In the genomic region with DNA sequence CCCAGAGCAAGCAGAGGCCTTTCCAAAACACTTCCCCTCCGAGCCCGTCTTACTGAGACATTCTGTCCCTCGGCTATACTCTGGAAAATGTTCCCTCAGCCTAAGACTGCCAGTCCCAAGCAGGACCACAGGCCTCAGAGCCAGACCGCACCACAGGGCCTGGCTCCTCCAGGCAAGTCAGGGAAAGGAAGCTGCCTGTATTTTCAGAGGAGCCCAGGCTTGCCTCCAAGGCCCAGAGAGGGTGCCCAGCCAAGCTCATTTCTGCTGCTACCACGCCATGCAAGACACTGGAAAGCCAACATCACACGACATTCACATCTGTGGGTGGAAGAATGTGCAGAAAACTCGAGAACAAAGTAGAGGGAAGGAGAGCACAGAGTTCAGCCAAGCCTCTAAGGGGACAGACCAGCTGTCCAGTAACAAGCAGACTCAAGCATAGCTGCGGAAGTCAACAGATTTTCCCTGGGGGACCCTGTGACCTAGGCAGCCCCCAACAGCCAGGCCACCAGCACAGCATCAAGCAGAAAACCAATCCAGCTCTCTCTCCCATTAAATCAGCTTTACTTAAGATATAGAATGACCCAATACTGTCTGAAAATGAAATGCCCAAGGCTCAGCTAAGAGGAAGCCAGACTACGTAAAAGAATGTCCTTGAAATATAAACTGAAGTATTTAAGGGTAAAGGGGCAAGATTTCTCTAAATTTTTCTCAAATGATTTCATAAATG, we compare ENCODE assay signal across 1 cellular context.
TF ChIP-seq lines count a peak whose summit lies in the region.

No MANE protein-coding gene starts in this region.

TF ChIP-seq in GM23338, 12 proteins besides CTCF, POLR2A, EP300 and RAD21 (continued from another document):
- no peak for TF ChIP-seq JUNB (IDR thresholded peaks at IDR 0.05; ENCODE audit: unreplicated experiment)
